6 cellular contexts compared by ENCODE assay signal in genomic region chr19:43984687-43985000, GRCh38.
DNase-seq lines count a peak whose midpoint lies in the region; ATAC-seq and TF ChIP-seq lines count a peak whose summit lies in the region.

No MANE protein-coding gene starts in this region.

- H3K36me3 Mint-ChIP-seq in stimulated activated naive B cell treated with anti-CD40 and anti-IgM and Interleukin-4, amounts not matched to agents 10 μg/mL and 1 μg/mL and 100 μg/mL, for 72 hours, result peaks cover 12 to 17% of the 10 kb centered on the region in 2 donors

- ATAC-seq in stimulated activated naive B cell treated with anti-CD40 and anti-IgM and Interleukin-4, amounts not matched to agents 10 μg/mL and 1 μg/mL and 100 μg/mL, for 72 hours (replicated peaks), result peak; percentile 12 to 24
- ATAC-seq in GM18517 (IDR thresholded peaks at IDR 0.05; ENCODE audit: unreplicated experiment), result no peak

- TF ChIP-seq CTCF in LNCaP clone FGC (IDR thresholded peaks at IDR 0.05; ENCODE audit: control insufficient read depth, extremely low read depth, insufficient read depth) (no peak), fibroblast of pulmonary artery (IDR thresholded peaks at IDR 0.05; ENCODE audit: low read length, missing control alignments) (no peak)

- H3K4me1 Mint-ChIP-seq in stimulated activated naive B cell treated with anti-CD40 and anti-IgM and Interleukin-4, amounts not matched to agents 10 μg/mL and 1 μg/mL and 100 μg/mL, for 72 hours, result peaks cover 5 to 14% of the 10 kb centered on the region in 2 donors

- H4K20me1 ChIP-seq in BLaER1, result no peaks in the 10 kb centered on the region

- no peak overlapping the region for H3K27ac ChIP-seq in BLaER1

- H3K27ac Mint-ChIP-seq in stimulated activated naive B cell treated with anti-CD40 and anti-IgM and Interleukin-4, amounts not matched to agents 10 μg/mL and 1 μg/mL and 100 μg/mL, for 72 hours, result peak overlapping the region; percentile 93

- H3K4me3 Mint-ChIP-seq in stimulated activated naive B cell treated with anti-CD40 and anti-IgM and Interleukin-4, amounts not matched to agents 10 μg/mL and 1 μg/mL and 100 μg/mL, for 72 hours, result peak overlapping the region; percentile 92 to 96

- peaks cover 15% of the 10 kb centered on the region for H3K36me3 ChIP-seq in BLaER1

- peaks cover 3% of the 10 kb centered on the region; the same call in 1 of the 2 replicates for H3K9me3 ChIP-seq in BLaER1

- peak overlapping the region; percentile 88 for H3K4me2 ChIP-seq in BLaER1

- no peaks in the 10 kb centered on the region for H3K27me3 ChIP-seq in BLaER1

- peak overlapping the region; percentile 61 for H3K9ac ChIP-seq in BLaER1

- H3K4me3 ChIP-seq in BLaER1, result peak overlapping the region; percentile 71
- H3K4me3 ChIP-seq in LNCaP clone FGC (ENCODE audit: low read depth, low read length), result peak overlapping the region; percentile 68
- H3K4me3 ChIP-seq in fibroblast of pulmonary artery (replicated peaks; ENCODE audit: low read depth, low read length), result peak overlapping the region; percentile 83

- no peaks in the 10 kb centered on the region for H3K27me3 Mint-ChIP-seq in stimulated activated naive B cell treated with anti-CD40 and anti-IgM and Interleukin-4, amounts not matched to agents 10 μg/mL and 1 μg/mL and 100 μg/mL, for 72 hours

- H3K9me3 Mint-ChIP-seq in stimulated activated naive B cell treated with anti-CD40 and anti-IgM and Interleukin-4, amounts not matched to agents 10 μg/mL and 1 μg/mL and 100 μg/mL, for 72 hours, result peaks cover 3 to 6% of the 10 kb centered on the region in 2 donors

- H3K4me1 ChIP-seq in BLaER1, result peaks cover 12% of the 10 kb centered on the region; the same call in 1 of the 2 replicates

- DNase-seq in LNCaP clone FGC (ENCODE audit: low read depth), result no peak
- DNase-seq in fibroblast of pulmonary artery (ENCODE audit: low read depth), result no peak
- no peak for DNase-seq in stimulated activated naive B cell treated with anti-CD40 and anti-IgM and Interleukin-4, amounts not matched to agents 10 μg/mL and 1 μg/mL and 100 μg/mL, for 72 hours
- DNase-seq in NCI-H526 treated with DMSO at 0.1 percent for 48 hours (lab: John Stamatoyannopoulos, UW), result no peak
